ENCODE assay signal across 1 cellular context in genomic region chr2:138676654-138677053, GRCh38.
TF ChIP-seq lines count a peak whose summit lies in the region.

No MANE protein-coding gene starts in this region.

TF ChIP-seq in GM23338, 12 proteins besides CTCF, POLR2A, EP300 and RAD21 (continued from another document):
- TF ChIP-seq REST (IDR thresholded peaks at IDR 0.05; ENCODE audit: unreplicated experiment), result no peak
- TF ChIP-seq EZH2phosphoT487 (IDR thresholded peaks at IDR 0.05; ENCODE audit: unreplicated experiment), result no peak
- no peak for TF ChIP-seq ZNF114 (CRISPR knock-in tag; IDR thresholded peaks at IDR 0.05)
- TF ChIP-seq STAT1 (IDR thresholded peaks at IDR 0.05; ENCODE audit: unreplicated experiment), result no peak
- TF ChIP-seq NANOG (IDR thresholded peaks at IDR 0.05; ENCODE audit: borderline replicate concordance), result no peak
- no peak for TF ChIP-seq EZH2 (IDR thresholded peaks at IDR 0.05; ENCODE audit: low read depth, unreplicated experiment)
- TF ChIP-seq ZNF462 (CRISPR knock-in tag; IDR thresholded peaks at IDR 0.05), result no peak
TF ChIP-seq in GM23338: peak in this region for 0.
